Comparison of ENCODE assay signal across 23 cellular contexts in genomic region chrX:39381446-39381845, GRCh38.
"Had no signal": no experiment of that assay in that cellular context is flagged by ENCODE, and none has a peak within 500 bp of the region (broad histone marks: within the 10 kb centered on the region; RNA-seq: fewer than 3 reads in every experiment).

No MANE protein-coding gene starts in this region.

- ATAC-seq: activated T-cell treated with anti-CD3 and anti-CD28 coated beads, Interleukin-2, amount 50 U/mL, for 4 hours; Panc1; Right ventricle myocardium inferior had no signal

- H3K36me3 ChIP-seq: brain microvascular endothelial cell had no signal

- H3K27ac Mint-ChIP-seq: activated B cell treated with CpG ODN at 0.5 μM for 24 hours; activated CD4-positive, alpha-beta T cell treated with anti-CD3 and anti-CD28 coated beads, Interleukin-2, amount 10 ng/mL, durations not matched to agents 24 days and 14 days; activated naive CD8-positive, alpha-beta T cell treated with anti-CD3 and anti-CD28 coated beads for 36 hours; T-helper 1 cell treated with Interleukin-12 subunit alpha and Interleukin-12 subunit beta and Interleukin-4 antibody, amounts not matched to agents 30 μg/mL and 1 μg/mL, for 36 hours had no signal

- H3K27ac ChIP-seq: brain microvascular endothelial cell, KMS-11 had no signal

- H3K27me3 Mint-ChIP-seq: activated CD4-positive, alpha-beta T cell treated with anti-CD3 and anti-CD28 coated beads, Interleukin-2, amount 10 ng/mL, durations not matched to agents 24 days and 14 days; activated naive CD8-positive, alpha-beta T cell treated with anti-CD3 and anti-CD28 coated beads for 36 hours had no signal

- H3K27me3 ChIP-seq: brain microvascular endothelial cell had no signal

- H3K4me3 Mint-ChIP-seq: activated B cell treated with CpG ODN at 0.5 μM for 24 hours; activated CD4-positive, alpha-beta T cell treated with anti-CD3 and anti-CD28 coated beads, Interleukin-2, amount 10 ng/mL, durations not matched to agents 24 days and 14 days; activated naive CD8-positive, alpha-beta T cell treated with anti-CD3 and anti-CD28 coated beads for 36 hours; activated T-cell treated with anti-CD3 and anti-CD28 coated beads, Interleukin-2, amount 50 U/mL, for 4 hours; T-helper 1 cell treated with Interleukin-12 subunit alpha and Interleukin-12 subunit beta and Interleukin-4 antibody, amounts not matched to agents 30 μg/mL and 1 μg/mL, for 36 hours had no signal

- H3K4me1 Mint-ChIP-seq: activated B cell treated with CpG ODN at 0.5 μM for 24 hours had no signal

- H3K9ac ChIP-seq: KMS-11 had no signal

- H3K9me3 Mint-ChIP-seq: activated B cell treated with CpG ODN at 0.5 μM for 24 hours; activated naive CD8-positive, alpha-beta T cell treated with anti-CD3 and anti-CD28 coated beads for 36 hours; T-helper 1 cell treated with Interleukin-12 subunit alpha and Interleukin-12 subunit beta and Interleukin-4 antibody, amounts not matched to agents 30 μg/mL and 1 μg/mL, for 36 hours had no signal

- DNase-seq: activated B cell treated with CpG ODN at 0.5 μM for 24 hours; activated CD4-positive, alpha-beta T cell treated with anti-CD3 and anti-CD28 coated beads for 1 hour; activated CD4-positive, alpha-beta T cell treated with anti-CD3 and anti-CD28 coated beads, Interleukin-2, amount 10 ng/mL, durations not matched to agents 24 days and 14 days; activated CD4-positive, alpha-beta T cell treated with anti-CD3 and anti-CD28 coated beads, Interleukin-2, amount 50 U/mL, for 48 hours; activated CD8-positive, alpha-beta memory T cell treated with anti-CD3 and anti-CD28 coated beads for 24 hours; activated effector memory CD4-positive, alpha-beta T cell treated with anti-CD3 and anti-CD28 coated beads, Interleukin-2, amount 50 U/mL, for 16 hours; activated naive CD4-positive, alpha-beta T cell treated with Interleukin-2 at 50 U/mL for 16 hours; activated naive CD8-positive, alpha-beta T cell treated with anti-CD3 and anti-CD28 coated beads for 36 hours; activated T-cell treated with anti-CD3 and anti-CD28 coated beads, Interleukin-2, amount 50 U/mL, for 4 hours; brain microvascular endothelial cell; NCI-H1092 treated with DMSO at 0.1 percent for 48 hours; NCI-H1417 treated with DMSO at 0.1 percent for 48 hours; NCI-H1694; NCI-H2029; NCI-H345; NCI-H510A; NCI-H526 treated with DMSO at 0.1 percent for 48 hours; NK-92 treated with Interleukin-12 subunit alpha and Interleukin-12 subunit beta, amount 100 ng/mL, for 24 hours; RPMI8226 had no signal

- H3K4me2 ChIP-seq: KMS-11 had no signal
